In the genomic region with DNA sequence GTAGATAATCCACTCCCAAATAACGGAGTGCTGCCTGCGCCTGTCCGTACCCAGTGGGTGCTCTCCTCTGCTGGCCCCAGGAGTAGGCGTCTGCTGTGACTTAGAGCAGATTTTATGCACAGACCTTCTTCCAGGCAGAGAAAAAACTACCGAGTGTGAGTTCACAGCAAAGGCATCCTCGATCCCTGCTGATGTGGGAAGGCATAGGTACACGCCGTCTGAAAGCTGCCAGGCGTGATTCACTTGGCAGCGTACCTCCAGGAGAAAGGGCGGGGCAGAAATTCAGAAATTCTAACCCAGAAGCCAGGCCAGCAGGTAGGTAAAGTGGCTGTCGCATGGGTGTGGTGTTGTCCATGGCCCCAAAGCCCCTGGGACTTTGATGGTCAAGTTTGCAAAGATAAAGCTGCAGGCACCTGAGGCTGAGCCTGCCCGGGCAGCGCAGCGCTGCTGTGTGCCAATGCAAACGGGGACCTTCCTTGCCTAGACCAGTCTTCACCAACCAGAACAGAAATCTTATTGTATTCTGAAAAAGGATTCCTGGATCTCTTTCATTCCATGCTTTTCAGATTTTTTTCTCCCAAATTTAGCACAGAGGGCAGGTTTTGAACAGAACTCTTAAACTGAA, we compare ENCODE assay signal across 23 cellular contexts. TPM values are rescaled to one million over a fixed set of nuclear protein-coding genes. Genes with fewer than 3 reads are reported as not detected.
A peak's percentile ranks its signal among the peaks of the same experiment; 100 is the strongest.
DNase-seq lines count a peak whose midpoint lies in the region; ATAC-seq, FAIRE-seq and TF ChIP-seq lines count a peak whose summit lies in the region.
"Had no signal": no experiment of that assay in that cellular context is flagged by ENCODE, and none has a peak within 500 bp of the region (broad histone marks: within the 10 kb centered on the region; RNA-seq: fewer than 3 reads in every experiment).

No MANE protein-coding gene starts in this region.

- peak overlapping the region; percentile 5 for H2AFZ ChIP-seq in mammary epithelial cell (ENCODE audit: low read depth, low read length)

- DNase-seq in LoVo (ENCODE audit: low spot score) (peak; percentile 49), mammary epithelial cell (peak; percentile 95), lung (ENCODE audit: low spot score) (no peak), thoracic aorta (ENCODE audit: low spot score) (no peak), frontal cortex (ENCODE audit: low spot score in 2 of 2) (no peak), GM12892 (ENCODE audit: insufficient read length) (no peak), heart right ventricle (no peak), Peyer's patch (no peak)
- DNase-seq: activated CD8-positive, alpha-beta T cell treated with anti-CD3 and anti-CD28 coated beads for 36 hours; activated T-cell treated with anti-CD3 and anti-CD28 coated beads, Interleukin-2, amount 50 U/mL, for 4 hours; caudate nucleus; CD8-positive, alpha-beta T cell; DND-41; effector memory CD8-positive, alpha-beta T cell; MM.1S; NCI-H187; NCI-H446; posterior cingulate gyrus; spleen had no signal

- in situ Hi-C loops in mammary epithelial cell (cut with MboI; ENCODE audit: low sequenced_read_pairs in 2 of 2): loop anchor here in 1 of 2 donors (10.0 kb wide), 1 partner anchor 51 kb away; no protein-coding TSS in a partner anchor

- peak overlapping the region in 2 of 3 experiments; percentile 15 to 23 for H3K4me3 ChIP-seq in mammary epithelial cell (replicated peaks in 1 of 3; ENCODE audit: insufficient read depth in 1 of 3, low read depth in 2 of 3, low read length in 3 of 3)
- no peak overlapping the region for H3K4me3 ChIP-seq in lung
- H3K4me3 ChIP-seq in thoracic aorta: peak overlapping the region; percentile 0
- no peak overlapping the region for H3K4me3 ChIP-seq in heart right ventricle
- no peak overlapping the region for H3K4me3 ChIP-seq in Peyer's patch
- H3K4me3 ChIP-seq: spleen had no signal

- intact Hi-C loops in mammary epithelial cell (cut with micrococcal nuclease): loop anchor here (1.0 kb wide), 3 partner anchors 23 to 105 kb away; no protein-coding TSS in a partner anchor
- intact Hi-C loops in heart right ventricle (cut with DNase I): loop anchor here in 2 of 10 donors (10.0 kb wide), 2 partner anchors 61 to 71 kb away; no protein-coding TSS in a partner anchor

- no peaks in the 10 kb centered on the region for H3K36me3 ChIP-seq in mammary epithelial cell (ENCODE audit: insufficient read depth, low read length)
- no peaks in the 10 kb centered on the region for H3K36me3 ChIP-seq in lung (ENCODE audit: control insufficient read depth in 2 of 2, insufficient read depth in 2 of 2, low read length in 2 of 2)
- peaks cover 6% of the 10 kb centered on the region for H3K36me3 ChIP-seq in thoracic aorta
- peaks cover 0 to 15% (median 0%) of the 10 kb centered on the region in 9 donors for H3K36me3 ChIP-seq in heart right ventricle
- H3K36me3 ChIP-seq in Peyer's patch: no peaks in the 10 kb centered on the region
- H3K36me3 ChIP-seq: spleen had no signal

- H3K9ac ChIP-seq in mammary epithelial cell (ENCODE audit: insufficient read depth, low read length): peak overlapping the region; percentile 38

- peaks cover 72% of the 10 kb centered on the region for H3K4me1 ChIP-seq in mammary epithelial cell (ENCODE audit: insufficient read depth, low read length)
- H3K4me1 ChIP-seq in lung (ENCODE audit: control insufficient read depth in 2 of 2, insufficient read depth in 2 of 2, low read length in 2 of 2): peaks cover 24 to 39% of the 10 kb centered on the region in 2 donors
- peaks cover 48 to 86% of the 10 kb centered on the region in 2 donors for H3K4me1 ChIP-seq in thoracic aorta (ENCODE audit: control insufficient read depth in 1 of 2, low read depth in 2 of 2)
- peaks cover 33 to 85% (median 66%) of the 10 kb centered on the region in 9 donors for H3K4me1 ChIP-seq in heart right ventricle
- peaks cover 0 to 33% (median 2%) of the 10 kb centered on the region in 4 donors for H3K4me1 ChIP-seq in Peyer's patch

- H3K4me2 ChIP-seq in mammary epithelial cell (ENCODE audit: insufficient read depth, low read depth, low read length): peak overlapping the region; percentile 83

- 4% methylated on average over 14 of the region's 16 CpGs for WGBS in mammary epithelial cell (ENCODE audit: low coverage, missing lambda C conversion rate)
- 77 to 83% methylated on average over 16 of the region's 16 CpGs for WGBS in lung, 2 donors
- 84 to 86% methylated on average over 16 of the region's 16 CpGs for WGBS in heart right ventricle, 2 donors

- BruUV-seq in mammary epithelial cell (replicated peaks; lab: Mats Ljungman, UMichigan): no TSS peak

- ATAC-seq in lung (ENCODE audit: insufficient read depth, low FRiP score) (no peak), thoracic aorta (ENCODE audit: insufficient number of reproducible peaks, low FRiP score, low read depth) (no peak), heart right ventricle (no peak)
- ATAC-seq: activated CD8-positive, alpha-beta T cell treated with anti-CD3 and anti-CD28 coated beads for 36 hours; activated T-cell treated with anti-CD3 and anti-CD28 coated beads, Interleukin-2, amount 50 U/mL, for 4 hours; CD8-positive, alpha-beta T cell; effector memory CD8-positive, alpha-beta T cell; left lobe of liver; stimulated activated effector memory CD8-positive, alpha-beta T cell treated with anti-CD3 and anti-CD28 coated beads, Interleukin-12 subunit alpha, Interleukin-12 subunit beta, amount 100 ng/mL, for 72 hours had no signal

- TF ChIP-seq CTCF in mammary epithelial cell (conservative IDR thresholded peaks at IDR 0.05 in 1 of 2, IDR thresholded peaks at IDR 0.05 in 1 of 2; ENCODE audit: extremely low read depth in 1 of 2, insufficient read depth in 1 of 2, low read depth in 1 of 2, low read length in 2 of 2) (no peak), lung (IDR thresholded peaks at IDR 0.05; ENCODE audit: control extremely low read depth, extremely low read depth) (no peak), thoracic aorta (IDR thresholded peaks at IDR 0.05) (no peak), heart right ventricle (IDR thresholded peaks at IDR 0.05) (no peak), Peyer's patch (IDR thresholded peaks at IDR 0.05) (no peak)

- H3K27me3 ChIP-seq in mammary epithelial cell (ENCODE audit: insufficient read depth, low read length) (no peaks in the 10 kb centered on the region), lung (ENCODE audit: control insufficient read depth, insufficient read depth) (no peaks in the 10 kb centered on the region), thoracic aorta (replicated peaks; ENCODE audit: insufficient read depth) (no peaks in the 10 kb centered on the region), heart right ventricle (peaks cover 0 to 7% (median 0%) of the 10 kb centered on the region in 7 donors), Peyer's patch (no peaks in the 10 kb centered on the region)

- CTCF ChIA-PET in mammary epithelial cell (lab: Charles Lee; ENCODE audit: low non-redundant PET): interaction anchor here (0.6 kb wide), 1 partner anchor 44 kb away, joined by 3 read pairs; no protein-coding TSS in a partner anchor

- FAIRE-seq in frontal cortex (lab: Jason Lieb, UNC) (no peak), GM12892 (lab: Jason Lieb, UNC) (no peak)
- FAIRE-seq: GM18507 had no signal

- no peak for TF ChIP-seq POLR2A in GM12892 (IDR thresholded peaks at IDR 0.05; ENCODE audit: low read depth, low read length)
- TF ChIP-seq POLR2A in Peyer's patch (IDR thresholded peaks at IDR 0.05): no peak

- H3K9me3 ChIP-seq in mammary epithelial cell (replicated peaks; ENCODE audit: insufficient read depth, low read length) (no peaks in the 10 kb centered on the region), lung (ENCODE audit: control insufficient read depth in 2 of 2, insufficient read depth in 1 of 2, low read length in 1 of 2) (no peaks in the 10 kb centered on the region), thoracic aorta (no peaks in the 10 kb centered on the region), heart right ventricle (no peaks in the 10 kb centered on the region), Peyer's patch (no peaks in the 10 kb centered on the region)
- H3K9me3 ChIP-seq: spleen had no signal

- H3K27ac ChIP-seq in mammary epithelial cell (ENCODE audit: insufficient read depth, low read depth, low read length) (peak overlapping the region; percentile 56), lung (ENCODE audit: low read depth in 1 of 2, low read length in 1 of 2) (peak overlapping the region; percentile 3 to 43), thoracic aorta (peak overlapping the region; percentile 96), heart right ventricle (peak overlapping the region in 1 of 10 donors; percentile 96), Peyer's patch (peak overlapping the region in 2 of 4 donors; percentile 5 to 86)
- H3K27ac ChIP-seq: VCaP had no signal

- peaks cover 57% of the 10 kb centered on the region for H3K79me2 ChIP-seq in mammary epithelial cell (ENCODE audit: insufficient read depth, low read length)

- H4K20me1 ChIP-seq in mammary epithelial cell (ENCODE audit: insufficient read depth, low read length): no peaks in the 10 kb centered on the region

- dilution Hi-C loops in mammary epithelial cell (cut with HindIII; ENCODE audit: low sequenced_read_pairs): no loop called here

RNA-seq across cellular contexts. Expression of gene COL4A2, which starts 36.3 kb away (rescaled TPM):
- 10 to 100 TPM; 74.9 to 94.2 TPM for total RNA-seq in mammary epithelial cell
- 119 TPM for polyA plus RNA-seq in mammary epithelial cell
- polyA minus RNA-seq in mammary epithelial cell: 78.3 TPM
- 100 to 1,000 TPM; 414 to 627 TPM for total RNA-seq in lung
- 100 to 1,000 TPM; 169 to 264 TPM for polyA plus RNA-seq in lung
- 1,000 to 10,000 TPM in 1 of 2 donors, 100 to 1,000 TPM in 1; 999 to 1,135 TPM for total RNA-seq in thoracic aorta
- total RNA-seq in frontal cortex: 47.3 TPM
- polyA plus RNA-seq in GM12892 (2012; ENCODE audit: missing spikeins): 0.32 TPM
- 100 to 1,000 TPM in 7 of 10 donors, 10 to 100 TPM in 3; 81.7 to 301 (median 128) TPM for total RNA-seq in heart right ventricle
- polyA plus RNA-seq in heart right ventricle: 100 to 1,000 TPM; 111 to 265 TPM
- 100 to 1,000 TPM in 2 of 4 donors, 10 to 100 TPM in 2; 56.6 to 139 (median 89.1) TPM for total RNA-seq in Peyer's patch
- total RNA-seq: activated CD8-positive, alpha-beta T cell treated with anti-CD3 and anti-CD28 coated beads for 36 hours; CD8-positive, alpha-beta T cell had no signal

RNA-seq across cellular contexts. Expression of gene COL4A1, which starts 36.4 kb away (rescaled TPM):
- 10 to 100 TPM; 40.9 to 89.0 TPM for total RNA-seq in mammary epithelial cell
- 28.1 TPM for polyA plus RNA-seq in mammary epithelial cell
- polyA minus RNA-seq in mammary epithelial cell: 57.7 TPM
- total RNA-seq in lung: 1,000 to 10,000 TPM in 1 of 2 donors, 100 to 1,000 TPM in 1; 326 to 1,051 TPM
- 100 to 1,000 TPM; 114 to 310 TPM for polyA plus RNA-seq in lung
- total RNA-seq in thoracic aorta: 100 to 1,000 TPM; 505 to 852 TPM
- total RNA-seq in frontal cortex: 65.2 TPM
- polyA plus RNA-seq in GM12892 (2012; ENCODE audit: missing spikeins): not detected
- 100 to 1,000 TPM in 7 of 10 donors, 10 to 100 TPM in 3; 96.3 to 342 (median 147) TPM for total RNA-seq in heart right ventricle
- polyA plus RNA-seq in heart right ventricle: 100 to 1,000 TPM in 1 of 2 donors, 10 to 100 TPM in 1; 83.3 to 234 TPM
- 10 to 100 TPM; 28.0 to 69.3 (median 36.3) TPM for total RNA-seq in Peyer's patch
- total RNA-seq: activated CD8-positive, alpha-beta T cell treated with anti-CD3 and anti-CD28 coated beads for 36 hours; CD8-positive, alpha-beta T cell had no signal

Comparison
In these comparisons a context has a peak if more than half of its experiments do, and no peak if none do; other contexts are left out.
1. DNase-seq: peak in LoVo (single experiment) and mammary epithelial cell (single experiment); none in lung (single experiment), thoracic aorta (single experiment), frontal cortex (0 of 2), GM12892 (single experiment), heart right ventricle (0 of 2) and Peyer's patch (0 of 3).
2. H3K4me3 ChIP-seq: peak in mammary epithelial cell (2 of 3) and thoracic aorta (single experiment); none in lung (single experiment), heart right ventricle (0 of 10) and Peyer's patch (0 of 4).